In genomic region chr14:59254911-59255545, GRCh38 we compare ENCODE assay signal across 1 cellular context.
TF ChIP-seq lines count a peak whose summit lies in the region.

No MANE protein-coding gene starts in this region.

TF ChIP-seq in IMR-90, 13 proteins besides CTCF, POLR2A, EP300 and RAD21 (continued from another document):
- TF ChIP-seq ELK1 (IDR thresholded peaks at IDR 0.05; ENCODE audit: borderline replicate concordance, low read depth, low read length) = no peak
- no peak for TF ChIP-seq SMC3 (IDR thresholded peaks at IDR 0.05; ENCODE audit: low read depth, low read length)
- no peak for TF ChIP-seq RFX5 (IDR thresholded peaks at IDR 0.05; ENCODE audit: low read depth, low read length)
- no peak for TF ChIP-seq RCOR1 (IDR thresholded peaks at IDR 0.05; ENCODE audit: insufficient replicate concordance, low read length)
- no peak for TF ChIP-seq CHD1 (IDR thresholded peaks at IDR 0.05; ENCODE audit: low read depth, low read length)
